ENCODE assay signal across 26 cellular contexts in the genomic region with DNA sequence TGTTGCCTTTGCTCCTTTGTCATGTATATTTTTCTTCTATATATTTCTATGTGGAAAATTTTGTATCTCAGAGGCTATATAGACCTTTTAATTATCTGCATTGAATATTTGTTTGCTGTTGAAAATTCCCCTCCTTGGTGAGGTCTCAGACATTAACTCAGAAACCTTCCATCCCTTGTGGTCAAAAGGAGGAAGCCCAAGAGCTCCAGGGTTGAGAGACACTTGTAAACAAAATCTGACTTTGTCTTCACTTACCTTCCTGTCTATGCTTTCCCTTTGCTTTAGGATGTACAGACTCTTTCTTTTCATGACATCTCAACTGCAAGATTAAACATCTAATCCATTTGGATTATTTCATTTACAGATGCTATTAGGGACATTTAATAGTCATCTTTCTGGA.
"Had no signal": no experiment of that assay in that cellular context is flagged by ENCODE, and none has a peak within 500 bp of the region (broad histone marks: within the 10 kb centered on the region; RNA-seq: fewer than 3 reads in every experiment).

No MANE protein-coding gene starts in this region.

- H3K4me3 ChIP-seq: adrenal gland, hepatocyte, sigmoid colon, transverse colon, uterus had no signal

- H3K79me2 ChIP-seq: hepatocyte had no signal

- ATAC-seq: activated CD4-positive, alpha-beta T cell treated with anti-CD3 and anti-CD28 coated beads for 36 hours; activated naive CD4-positive, alpha-beta T cell treated with anti-CD3 and anti-CD28 coated beads, Interleukin-2, amount 50 U/mL, for 72 hours; activated T-helper 17 cell treated with anti-CD3 and anti-CD28 coated beads, Interleukin-2, amount 50 U/mL, for 72 hours; esophagus mucosa; natural killer cell; stimulated activated naive B cell treated with anti-CD40 and anti-IgM and Interleukin-4, amounts not matched to agents 10 μg/mL and 1 μg/mL and 100 μg/mL, for 72 hours had no signal

- H3K4me2 ChIP-seq: hepatocyte had no signal

- H2AFZ ChIP-seq: hepatocyte had no signal

- H3K4me1 ChIP-seq: adrenal gland, sigmoid colon, transverse colon, uterus had no signal

- H3K27me3 ChIP-seq: adrenal gland, hepatocyte, sigmoid colon, transverse colon, uterus had no signal

- H3K36me3 ChIP-seq: adrenal gland, sigmoid colon, transverse colon, uterus had no signal

- H3K27ac ChIP-seq: adrenal gland, hepatocyte, sigmoid colon, transverse colon, uterus had no signal

- DNase-seq: activated B cell treated with CpG ODN at 0.5 μM for 24 hours; activated CD4-positive, alpha-beta T cell treated with anti-CD3 and anti-CD28 coated beads for 36 hours; activated CD4-positive, alpha-beta T cell treated with anti-CD3 and anti-CD28 coated beads, Interleukin-2, amount 50 U/mL, for 4 hours; activated CD8-positive, alpha-beta memory T cell treated with anti-CD3 and anti-CD28 coated beads for 24 hours; activated CD8-positive, alpha-beta memory T cell treated with anti-CD3 and anti-CD28 coated beads, Interleukin-2, amount 50 U/mL, for 4 hours; activated T-cell treated with anti-CD3 and anti-CD28 coated beads, Interleukin-2, amount 50 U/mL, for 24 hours; adrenal gland; central memory CD4-positive, alpha-beta T cell; dermis blood vessel endothelial cell; effector memory CD4-positive, alpha-beta T cell; glutamatergic neuron; midbrain; natural killer cell; retina; sigmoid colon; stimulated activated CD4-positive, alpha-beta T cell treated with anti-CD3 and anti-CD28 coated beads, Interleukin-2, amount 100 ng/mL, for 48 hours; stimulated activated CD8-positive, alpha-beta memory T cell treated with anti-CD3 and anti-CD28 coated beads, Interleukin-4, amount 100 ng/mL, for 48 hours; stimulated activated naive B cell treated with anti-CD40 and anti-IgM and Interleukin-4, amounts not matched to agents 10 μg/mL and 1 μg/mL and 100 μg/mL, for 72 hours; transverse colon; uterus had no signal

- H3K9me3 ChIP-seq: sigmoid colon, transverse colon, uterus had no signal

- FAIRE-seq: astrocyte, endothelial cell of umbilical vein had no signal
